9 cellular contexts compared by ENCODE assay signal in genomic region chr11:27209562-27210005, GRCh38.
DNase-seq lines count a peak whose midpoint lies in the region; TF ChIP-seq lines count a peak whose summit lies in the region.
"Had no signal": no experiment of that assay in that cellular context is flagged by ENCODE, and none has a peak within 500 bp of the region (broad histone marks: within the 10 kb centered on the region; RNA-seq: fewer than 3 reads in every experiment).

No MANE protein-coding gene starts in this region.

- no peaks in the 10 kb centered on the region for H3K36me3 ChIP-seq in esophagus squamous epithelium

- H3K9me3 ChIP-seq in esophagus squamous epithelium, result no peaks in the 10 kb centered on the region

- no peak for TF ChIP-seq POLR2A in esophagus squamous epithelium (IDR thresholded peaks at IDR 0.05)

- H3K27ac ChIP-seq in esophagus squamous epithelium, result peak overlapping the region in 3 of 4 donors; percentile 30 to 50 (median 41)
- H3K27ac ChIP-seq in skin epidermis, result peak overlapping the region in 12 of 21 experiments; percentile 4 to 70 (median 40)

- TF ChIP-seq CTCF in esophagus squamous epithelium (IDR thresholded peaks at IDR 0.05), result no peak

- DNase-seq in Caki2 (ENCODE audit: low read depth) (peak; percentile 96), HEK293T (ENCODE audit: extremely low spot score) (peak; percentile 39), NCI-H2227 (lab: John Stamatoyannopoulos, UW; ENCODE audit: unreplicated experiment) (peak; percentile 36), esophagus squamous epithelium (lab: John Stamatoyannopoulos, UW) (no peak), medulla oblongata (ENCODE audit: extremely low spot score) (no peak), COR-L47 (lab: John Stamatoyannopoulos, UW) (no peak), retina (no peak)
- DNase-seq: activated naive CD8-positive, alpha-beta T cell treated with anti-CD3 and anti-CD28 coated beads, Interleukin-2, amount 10 ng/mL, durations not matched to agents 7 days and 5 days had no signal

- H3K27me3 ChIP-seq in esophagus squamous epithelium, result no peaks in the 10 kb centered on the region

- in situ Hi-C loops in Caki2 (cut with HindIII; ENCODE audit: low pct_unique_long_range_greater_than_20kb, low sequenced_read_pairs), result no loop called here

- H3K4me3 ChIP-seq in esophagus squamous epithelium (no peak overlapping the region), skin epidermis (no peak overlapping the region)

- CTCF ChIA-PET in HEK293T (lab: Yijun Ruan, JAX), result interaction anchor here (1.3 kb wide), 1 partner anchor 25 kb away, joined by 3 read pairs; no protein-coding TSS in a partner anchor

- intact Hi-C loops in esophagus squamous epithelium (cut with DNase I), result no loop called here

- POLR2A ChIA-PET in HEK293T (lab: Yijun Ruan, JAX), result interaction anchor here (0.7 to 1.3 kb wide), 6 partner anchors 8 to 154 kb away, joined by 3 to 6 read pairs (median 3); partner anchors contain the start of gene CCDC34

- H3K4me1 ChIP-seq in esophagus squamous epithelium, result peaks cover 4 to 84% (median 31%) of the 10 kb centered on the region in 3 donors

TF ChIP-seq in HEK293T, 16 proteins besides CTCF, POLR2A, EP300 and RAD21:
- no peak for TF ChIP-seq BHLHE40 (IDR thresholded peaks at IDR 0.05; ENCODE audit: borderline replicate concordance)
- TF ChIP-seq LEF1 (IDR thresholded peaks at IDR 0.05; ENCODE audit: borderline replicate concordance), result no peak
- 0 out of 2 replicates have a peak, but pooled peaks have one; percentile 45 for TF ChIP-seq CTBP1 (IDR thresholded peaks at IDR 0.05; ENCODE audit: borderline replicate concordance)
- TF ChIP-seq PKNOX1 (IDR thresholded peaks at IDR 0.05), result peak; percentile 65
- no peak for TF ChIP-seq FOXM1 (IDR thresholded peaks at IDR 0.05; ENCODE audit: borderline replicate concordance)
- TF ChIP-seq NFRKB (IDR thresholded peaks at IDR 0.05), result no peak
TF ChIP-seq in HEK293T: peak in this region for 2.

Comparison
In these comparisons a context has a peak if more than half of its experiments do, and no peak if none do; other contexts are left out.
1. DNase-seq: peak in Caki2 (single experiment), HEK293T (single experiment) and NCI-H2227 (single experiment); none in esophagus squamous epithelium (single experiment), medulla oblongata (single experiment), COR-L47 (single experiment) and retina (single experiment).